1 cellular context compared by ENCODE assay signal in the genomic region with DNA sequence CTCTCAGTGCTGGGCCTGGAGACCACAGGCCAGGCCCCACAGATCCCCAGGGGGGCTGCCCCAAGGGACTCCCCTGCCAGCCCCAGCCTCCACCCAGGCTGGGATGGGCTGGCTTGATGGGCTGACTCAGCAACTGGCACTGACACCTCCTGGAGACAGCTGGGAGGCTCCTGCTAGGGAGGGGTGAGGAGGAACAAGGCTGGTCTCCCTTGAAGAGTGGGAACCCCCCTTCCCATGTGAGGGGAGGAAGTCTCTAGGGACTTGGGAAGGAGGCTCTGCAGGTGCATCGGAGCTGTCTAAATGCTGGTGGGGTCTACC.
A peak's percentile ranks its signal among the peaks of the same experiment; 100 is the strongest.
TF ChIP-seq lines count a peak whose summit lies in the region.

No MANE protein-coding gene starts in this region.

TF ChIP-seq in K562, 482 proteins besides CTCF, POLR2A, EP300 and RAD21:
- TF ChIP-seq, protein P1, sequence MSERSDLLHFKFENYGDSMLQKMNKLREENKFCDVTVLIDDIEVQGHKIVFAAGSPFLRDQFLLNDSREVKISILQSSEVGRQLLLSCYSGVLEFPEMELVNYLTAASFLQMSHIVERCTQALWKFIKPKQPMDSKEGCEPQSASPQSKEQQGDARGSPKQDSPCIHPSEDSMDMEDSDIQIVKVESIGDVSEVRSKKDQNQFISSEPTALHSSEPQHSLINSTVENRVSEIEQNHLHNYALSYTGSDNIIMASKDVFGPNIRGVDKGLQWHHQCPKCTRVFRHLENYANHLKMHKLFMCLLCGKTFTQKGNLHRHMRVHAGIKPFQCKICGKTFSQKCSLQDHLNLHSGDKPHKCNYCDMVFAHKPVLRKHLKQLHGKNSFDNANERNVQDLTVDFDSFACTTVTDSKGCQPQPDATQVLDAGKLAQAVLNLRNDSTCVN (CRISPR knock-in tag; IDR thresholded peaks at IDR 0.05): no peak
- TF ChIP-seq MTF1 (CRISPR knock-in tag; IDR thresholded peaks at IDR 0.05; ENCODE audit: borderline replicate concordance) (no peak), ZMIZ1 (IDR thresholded peaks at IDR 0.05; ENCODE audit: low read depth in 2 of 2, low read length in 2 of 2) (no peak), MAFK (IDR thresholded peaks at IDR 0.05; ENCODE audit: low read length) (peak; percentile 71), ZNF778 (CRISPR knock-in tag; IDR thresholded peaks at IDR 0.05) (no peak), GATA2 (CRISPR knock-in tag; IDR thresholded peaks at IDR 0.05) (no peak), MAFG (tag; conservative IDR thresholded peaks at IDR 0.05) (peak; percentile 74), THAP12 (CRISPR knock-in tag; IDR thresholded peaks at IDR 0.05) (no peak), FIP1L1 (IDR thresholded peaks at IDR 0.05; ENCODE audit: low read depth, low read length, poor library complexity, severe bottlenecking) (no peak), ZSCAN32 (CRISPR knock-in tag; IDR thresholded peaks at IDR 0.05) (no peak), FOSL1 (tag; conservative IDR thresholded peaks at IDR 0.05) (no peak), SP2 (IDR thresholded peaks at IDR 0.05; ENCODE audit: extremely low read depth, low read depth, low read length, poor library complexity, severe bottlenecking) (no peak), YY1 (IDR thresholded peaks at IDR 0.05; ENCODE audit: borderline replicate concordance in 1 of 3, control insufficient read depth in 1 of 3, extremely low read depth in 1 of 3, insufficient read depth in 3 of 3, insufficient read length in 1 of 3, insufficient replicate concordance in 2 of 3, low read depth in 1 of 3, low read length in 2 of 3) (no peak), C11orf30 (IDR thresholded peaks at IDR 0.05; ENCODE audit: low read depth) (peak; percentile 88), DIDO1 (tag; IDR thresholded peaks at IDR 0.05; ENCODE audit: low read depth) (no peak), ZNF316 (IDR thresholded peaks at IDR 0.05) (peak; percentile 89), ZSCAN29 (IDR thresholded peaks at IDR 0.05) (no peak), AFF1 (IDR thresholded peaks at IDR 0.05; ENCODE audit: low read depth in 1 of 2, partially characterized antibody in 2 of 2) (no peak), DNMT1 (IDR thresholded peaks at IDR 0.05) (no peak), NFE2 (IDR thresholded peaks at IDR 0.05; ENCODE audit: low read depth) (peak; percentile 58; the same call in 1 of the 2 replicates), ZFX (CRISPR knock-in tag; IDR thresholded peaks at IDR 0.05) (no peak), NCOA2 (IDR thresholded peaks at IDR 0.05; ENCODE audit: partially characterized antibody in 2 of 2) (no peak), NFRKB (IDR thresholded peaks at IDR 0.05; ENCODE audit: low read depth) (no peak), ZNF41 (CRISPR knock-in tag; conservative IDR thresholded peaks at IDR 0.05) (no peak)
- TF ChIP-seq, protein P2, sequence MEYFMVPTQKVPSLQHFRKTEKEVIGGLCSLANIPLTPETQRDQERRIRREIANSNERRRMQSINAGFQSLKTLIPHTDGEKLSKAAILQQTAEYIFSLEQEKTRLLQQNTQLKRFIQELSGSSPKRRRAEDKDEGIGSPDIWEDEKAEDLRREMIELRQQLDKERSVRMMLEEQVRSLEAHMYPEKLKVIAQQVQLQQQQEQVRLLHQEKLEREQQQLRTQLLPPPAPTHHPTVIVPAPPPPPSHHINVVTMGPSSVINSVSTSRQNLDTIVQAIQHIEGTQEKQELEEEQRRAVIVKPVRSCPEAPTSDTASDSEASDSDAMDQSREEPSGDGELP (CRISPR knock-in tag; IDR thresholded peaks at IDR 0.05; ENCODE audit: borderline replicate concordance): peak; percentile 61; the same call in 1 of the 2 replicates
- TF ChIP-seq, protein P3, sequence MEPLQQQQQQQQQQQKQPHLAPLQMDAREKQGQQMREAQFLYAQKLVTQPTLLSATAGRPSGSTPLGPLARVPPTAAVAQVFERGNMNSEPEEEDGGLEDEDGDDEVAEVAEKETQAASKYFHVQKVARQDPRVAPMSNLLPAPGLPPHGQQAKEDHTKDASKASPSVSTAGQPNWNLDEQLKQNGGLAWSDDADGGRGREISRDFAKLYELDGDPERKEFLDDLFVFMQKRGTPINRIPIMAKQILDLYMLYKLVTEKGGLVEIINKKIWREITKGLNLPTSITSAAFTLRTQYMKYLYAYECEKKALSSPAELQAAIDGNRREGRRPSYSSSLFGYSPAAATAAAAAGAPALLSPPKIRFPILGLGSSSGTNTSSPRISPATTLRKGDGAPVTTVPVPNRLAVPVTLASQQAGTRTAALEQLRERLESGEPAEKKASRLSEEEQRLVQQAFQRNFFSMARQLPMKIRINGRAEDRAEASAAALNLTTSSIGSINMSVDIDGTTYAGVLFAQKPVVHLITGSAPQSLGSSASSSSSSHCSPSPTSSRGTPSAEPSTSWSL (CRISPR knock-in tag; IDR thresholded peaks at IDR 0.05; ENCODE audit: borderline replicate concordance): no peak
- TF ChIP-seq, protein P4, sequence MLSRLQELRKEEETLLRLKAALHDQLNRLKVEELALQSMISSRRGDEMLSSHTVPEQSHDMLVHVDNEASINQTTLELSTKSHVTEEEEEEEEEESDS (CRISPR knock-in tag; IDR thresholded peaks at IDR 0.05): no peak
- TF ChIP-seq, protein P5, sequence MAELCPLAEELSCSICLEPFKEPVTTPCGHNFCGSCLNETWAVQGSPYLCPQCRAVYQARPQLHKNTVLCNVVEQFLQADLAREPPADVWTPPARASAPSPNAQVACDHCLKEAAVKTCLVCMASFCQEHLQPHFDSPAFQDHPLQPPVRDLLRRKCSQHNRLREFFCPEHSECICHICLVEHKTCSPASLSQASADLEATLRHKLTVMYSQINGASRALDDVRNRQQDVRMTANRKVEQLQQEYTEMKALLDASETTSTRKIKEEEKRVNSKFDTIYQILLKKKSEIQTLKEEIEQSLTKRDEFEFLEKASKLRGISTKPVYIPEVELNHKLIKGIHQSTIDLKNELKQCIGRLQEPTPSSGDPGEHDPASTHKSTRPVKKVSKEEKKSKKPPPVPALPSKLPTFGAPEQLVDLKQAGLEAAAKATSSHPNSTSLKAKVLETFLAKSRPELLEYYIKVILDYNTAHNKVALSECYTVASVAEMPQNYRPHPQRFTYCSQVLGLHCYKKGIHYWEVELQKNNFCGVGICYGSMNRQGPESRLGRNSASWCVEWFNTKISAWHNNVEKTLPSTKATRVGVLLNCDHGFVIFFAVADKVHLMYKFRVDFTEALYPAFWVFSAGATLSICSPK (IDR thresholded peaks at IDR 0.05; ENCODE audit: borderline replicate concordance): no peak
- TF ChIP-seq, protein P6, sequence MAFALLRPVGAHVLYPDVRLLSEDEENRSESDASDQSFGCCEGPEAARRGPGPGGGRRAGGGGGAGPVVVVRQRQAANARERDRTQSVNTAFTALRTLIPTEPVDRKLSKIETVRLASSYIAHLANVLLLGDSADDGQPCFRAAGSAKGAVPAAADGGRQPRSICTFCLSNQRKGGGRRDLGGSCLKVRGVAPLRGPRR (CRISPR knock-in tag; IDR thresholded peaks at IDR 0.05): no peak
